Comparison of ENCODE assay signal across 14 cellular contexts in genomic region chr17:8837438-8838075, GRCh38. TPM values are rescaled to one million over a fixed set of nuclear protein-coding genes. Genes with fewer than 3 reads are reported as not detected.
DNase-seq lines count a peak whose midpoint lies in the region; ATAC-seq and TF ChIP-seq lines count a peak whose summit lies in the region.
"Had no signal": no experiment of that assay in that cellular context is flagged by ENCODE, and none has a peak within 500 bp of the region (broad histone marks: within the 10 kb centered on the region; RNA-seq: fewer than 3 reads in every experiment).

No MANE protein-coding gene starts in this region.

- WGBS in endodermal cell (ENCODE audit: insufficient coverage in 1 of 2, insufficient read length in 1 of 2), 2 experiments = 87 to 94% methylated on average over 7 to 11 of the region's 11 CpGs
- 29 to 53% methylated on average over 7 to 8 of the region's 11 CpGs for WGBS in gastroesophageal sphincter (ENCODE audit: low coverage in 1 of 2), 2 donors

- no peak for TF ChIP-seq POLR2A in gastroesophageal sphincter (IDR thresholded peaks at IDR 0.05)

- H3K4me1 ChIP-seq in endodermal cell (ENCODE audit: control insufficient read depth, insufficient read depth, low read length) (no peaks in the 10 kb centered on the region), gastroesophageal sphincter (no peaks in the 10 kb centered on the region)
- H3K4me1 ChIP-seq: SJCRH30 had no signal

- DNase-seq in ELF-1 (ENCODE audit: low read depth, low spot score) = peak; percentile 21
- DNase-seq in NCI-H1105 treated with DMSO at 0.1 percent for 48 hours (lab: John Stamatoyannopoulos, UW) = peak; percentile 29
- peak; percentile 48 for DNase-seq in endodermal cell
- DNase-seq in nephron progenitor cell = no peak
- DNase-seq in COLO829 (ENCODE audit: low spot score) = no peak
- DNase-seq: NCI-H1417 treated with DMSO at 0.1 percent for 48 hours; NCI-H82; SJCRH30; stimulated activated CD4-positive, alpha-beta T cell treated with anti-CD3 and anti-CD28 coated beads, Interleukin-4, amount 100 ng/mL, for 1 hour; stimulated activated naive CD4-positive, alpha-beta T cell had no signal

- no peak overlapping the region for H3K27ac ChIP-seq in endodermal cell (ENCODE audit: low read depth, low read length)
- no peak overlapping the region for H3K27ac ChIP-seq in gastroesophageal sphincter
- H3K27ac ChIP-seq: SJCRH30 had no signal

- TF ChIP-seq CTCF in endodermal cell (conservative IDR thresholded peaks at IDR 0.05) (no peak), nephron progenitor cell (IDR thresholded peaks at IDR 0.05) (no peak), gastroesophageal sphincter (IDR thresholded peaks at IDR 0.05) (no peak)

- H3K9me3 Mint-ChIP-seq in endodermal cell (no peaks in the 10 kb centered on the region), nephron progenitor cell (no peaks in the 10 kb centered on the region)

- H3K4me1 Mint-ChIP-seq in endodermal cell (peaks cover 11% of the 10 kb centered on the region), nephron progenitor cell (peaks cover 20% of the 10 kb centered on the region)

- H3K9me3 ChIP-seq in endodermal cell (ENCODE audit: control insufficient read depth, low read length) = peaks cover 6% of the 10 kb centered on the region
- H3K9me3 ChIP-seq in gastroesophageal sphincter = no peaks in the 10 kb centered on the region
- H3K9me3 ChIP-seq: SJCRH30 had no signal

- ATAC-seq in gastroesophageal sphincter (no peak), GM18519 (IDR thresholded peaks at IDR 0.05; ENCODE audit: low FRiP score, unreplicated experiment) (no peak), esophagus mucosa (no peak)

- H3K27me3 Mint-ChIP-seq in endodermal cell (ENCODE audit: insufficient read depth) = no peaks in the 10 kb centered on the region
- peaks cover 33% of the 10 kb centered on the region for H3K27me3 Mint-ChIP-seq in nephron progenitor cell (ENCODE audit: low read depth, poor library complexity)

- TF ChIP-seq EP300 in gastroesophageal sphincter (IDR thresholded peaks at IDR 0.05) = no peak

- no peak overlapping the region for H3K9ac ChIP-seq in endodermal cell (ENCODE audit: extremely low read depth, low read length, poor library complexity, severe bottlenecking)

- H3K27ac Mint-ChIP-seq in endodermal cell (no peak overlapping the region), nephron progenitor cell (peak overlapping the region; percentile 84)

- peaks cover 7% of the 10 kb centered on the region for H3K36me3 Mint-ChIP-seq in endodermal cell (ENCODE audit: low read depth)
- H3K36me3 Mint-ChIP-seq in nephron progenitor cell (ENCODE audit: low read depth) = no peaks in the 10 kb centered on the region

- no peak overlapping the region for H3K4me3 Mint-ChIP-seq in endodermal cell
- H3K4me3 Mint-ChIP-seq in nephron progenitor cell = peak overlapping the region; percentile 1

- H3K4me3 ChIP-seq in endodermal cell (ENCODE audit: low read length) = no peak overlapping the region
- H3K4me3 ChIP-seq in gastroesophageal sphincter = no peak overlapping the region
- H3K4me3 ChIP-seq: SJCRH30 had no signal

- H3K36me3 ChIP-seq in endodermal cell (ENCODE audit: control insufficient read depth, insufficient read depth, low read length) (no peaks in the 10 kb centered on the region), gastroesophageal sphincter (no peaks in the 10 kb centered on the region)
- H3K36me3 ChIP-seq: SJCRH30 had no signal

- no peaks in the 10 kb centered on the region for H3K27me3 ChIP-seq in endodermal cell (ENCODE audit: control insufficient read depth, insufficient read depth, low read length, poor library complexity, severe bottlenecking)
- H3K27me3 ChIP-seq in gastroesophageal sphincter = peaks cover 55% of the 10 kb centered on the region
- H3K27me3 ChIP-seq: SJCRH30 had no signal

RNA-seq across cellular contexts. Expression of gene PIK3R6, which starts 29.9 kb away (rescaled TPM):
- total RNA-seq in endodermal cell = 1 to 10 TPM; 2.1 to 2.5 TPM
- polyA plus RNA-seq in endodermal cell (2013, experiment 1 of 2) = 0.25 TPM
- polyA plus RNA-seq in endodermal cell (2013, experiment 2 of 2) = 0.17 TPM
- total RNA-seq in gastroesophageal sphincter = 1 to 10 TPM; 1.5 to 2.2 (median 2.0) TPM
- 0.16 TPM for total RNA-seq in esophagus mucosa
- total RNA-seq: SJCRH30 had no signal
- polyA plus RNA-seq: BJ had no signal

RNA-seq across cellular contexts. Expression of gene MFSD6L, which starts 38.4 kb away (rescaled TPM):
- total RNA-seq in endodermal cell (1 to 10 TPM; 3.3 to 5.1 TPM), gastroesophageal sphincter (under 1 TPM in 1 of 4 donors, not detected in 3; 0.12 TPM), esophagus mucosa (0.72 TPM)
- 0.25 TPM for polyA plus RNA-seq in endodermal cell (2013, experiment 1 of 2)
- polyA plus RNA-seq in endodermal cell (2013, experiment 2 of 2) = 0.25 TPM
- total RNA-seq: SJCRH30 had no signal
- polyA plus RNA-seq: BJ had no signal

Comparison
In these comparisons a context has a peak if more than half of its experiments do, and no peak if none do; other contexts are left out.
1. DNase-seq: peak in ELF-1 (single experiment), NCI-H1105 treated with DMSO at 0.1 percent for 48 hours (single experiment) and endodermal cell (single experiment); none in nephron progenitor cell (single experiment) and COLO829 (single experiment).